Comparison of ENCODE assay signal across 12 cellular contexts in the genomic region with DNA sequence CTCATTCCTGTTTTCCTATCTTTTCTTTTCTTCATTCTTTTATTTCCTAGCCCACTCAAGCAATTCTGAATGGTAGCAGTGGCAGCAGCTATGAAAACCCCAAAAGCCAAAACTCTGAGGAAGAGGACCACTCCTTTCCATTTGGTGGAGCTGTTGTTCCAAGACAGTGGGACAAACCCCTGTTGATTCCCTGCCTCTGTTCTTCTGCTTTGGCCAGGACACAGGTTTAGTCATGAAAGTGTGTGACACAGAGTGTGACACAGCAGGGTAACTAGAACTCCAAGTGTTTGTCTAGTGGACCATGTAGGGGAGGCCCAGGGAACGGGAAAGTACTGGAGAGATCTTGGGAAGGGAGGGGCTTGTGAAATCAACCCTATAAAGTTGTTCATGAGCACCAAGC.
DNase-seq lines count a peak whose midpoint lies in the region; ATAC-seq and TF ChIP-seq lines count a peak whose summit lies in the region.
"Had no signal": no experiment of that assay in that cellular context is flagged by ENCODE, and none has a peak within 500 bp of the region (broad histone marks: within the 10 kb centered on the region; RNA-seq: fewer than 3 reads in every experiment).

No MANE protein-coding gene starts in this region.

- no peak overlapping the region for H2BK5ac ChIP-seq in H9 (ENCODE audit: insufficient read length, low read length)

- H2AFZ ChIP-seq in H9 (ENCODE audit: low read length): no peak overlapping the region

- H3K9ac ChIP-seq in H9 (ENCODE audit: extremely low read depth, insufficient read length, low read length): no peak overlapping the region
- H3K9ac ChIP-seq: KMS-11 had no signal

- H3K4me1 ChIP-seq in A673 (ENCODE audit: insufficient read depth, low read length, poor library complexity, severe bottlenecking) (no peaks in the 10 kb centered on the region), H9 (ENCODE audit: insufficient read depth, low read length) (no peaks in the 10 kb centered on the region), testis (no peaks in the 10 kb centered on the region)
- H3K4me1 ChIP-seq: spleen had no signal

- H3K9me3 ChIP-seq in A673 (ENCODE audit: low read depth, low read length, poor library complexity, severe bottlenecking) (no peaks in the 10 kb centered on the region), H9 (ENCODE audit: control insufficient read depth, low read depth, low read length) (no peaks in the 10 kb centered on the region), testis (no peaks in the 10 kb centered on the region)
- H3K9me3 ChIP-seq: spleen, thoracic aorta had no signal

- H3K36me3 ChIP-seq in A673 (ENCODE audit: insufficient read depth, low read length, poor library complexity, severe bottlenecking) (no peaks in the 10 kb centered on the region), testis (ENCODE audit: low read depth, missing control alignments) (no peaks in the 10 kb centered on the region)
- H3K36me3 ChIP-seq: spleen, thoracic aorta had no signal

- H3K36me3 Mint-ChIP-seq in H9 (ENCODE audit: insufficient read depth in 1 of 3, low read depth in 3 of 3) (no peaks in the 10 kb centered on the region), natural killer cell (no peaks in the 10 kb centered on the region)
- H3K36me3 Mint-ChIP-seq in activated T-cell treated with anti-CD3 and anti-CD28 coated beads, Interleukin-2, amount 50 U/mL, for 72 hours (ENCODE audit: insufficient read depth in 2 of 2): no peaks in the 10 kb centered on the region

- DNase-seq in A673 (ENCODE audit: low spot score): peak; percentile 44
- peak; percentile 43 for DNase-seq in H9
- peak; percentile 30 for DNase-seq in NCI-H446 treated with DMSO at 0.1 percent for 48 hours (lab: John Stamatoyannopoulos, UW)
- DNase-seq in fibroblast of gingiva (ENCODE audit: low read depth): peak; percentile 3
- no peak for DNase-seq in activated T-cell treated with anti-CD3 and anti-CD28 coated beads, Interleukin-2, amount 50 U/mL, for 1 hour
- no peak for DNase-seq in testis
- DNase-seq in natural killer cell: no peak
- no peak for DNase-seq in activated T-cell treated with anti-CD3 and anti-CD28 coated beads, Interleukin-2, amount 50 U/mL, for 72 hours
- DNase-seq: activated B cell treated with CpG ODN at 0.5 μM for 24 hours, spleen had no signal

- no peaks in the 10 kb centered on the region for H3K79me1 ChIP-seq in H9 (ENCODE audit: insufficient read depth, low read depth, low read length, poor library complexity, severe bottlenecking)

- no peak overlapping the region for H2BK12ac ChIP-seq in H9 (ENCODE audit: insufficient read length, low read depth, low read length)

- no peak overlapping the region for H3K4ac ChIP-seq in H9 (ENCODE audit: low read depth, low read length)

- H2AK5ac ChIP-seq in H9 (ENCODE audit: insufficient read length, low read length): no peak overlapping the region

- H2BK120ac ChIP-seq in H9 (ENCODE audit: low read depth, low read length, poor library complexity, severe bottlenecking): no peak overlapping the region

- H3K79me2 ChIP-seq in H9 (ENCODE audit: insufficient read depth, low read length): no peaks in the 10 kb centered on the region

- no peak for TF ChIP-seq POLR2A in testis (IDR thresholded peaks at IDR 0.05)

- H2BK20ac ChIP-seq in H9 (ENCODE audit: low read depth, low read length, poor library complexity, severe bottlenecking): no peak overlapping the region

- H4K8ac ChIP-seq in H9 (replicated peaks; ENCODE audit: insufficient read length, low read depth, low read length): no peak overlapping the region

- CTCF ChIA-PET in A673 (lab: Charles Lee): interaction anchor here (1.0 kb wide), 1 partner anchor 269 kb away, joined by 8 read pairs; no protein-coding TSS in a partner anchor

- H3K27me3 Mint-ChIP-seq in H9 (ENCODE audit: low read depth): peaks cover 20% of the 10 kb centered on the region
- peaks cover 0 to 18% of the 10 kb centered on the region in 2 donors for H3K27me3 Mint-ChIP-seq in natural killer cell (ENCODE audit: low read depth in 2 of 2)
- H3K27me3 Mint-ChIP-seq in activated T-cell treated with anti-CD3 and anti-CD28 coated beads, Interleukin-2, amount 50 U/mL, for 72 hours (ENCODE audit: low read depth): peaks cover 36% of the 10 kb centered on the region

- H3K9me3 Mint-ChIP-seq in H9: no peaks in the 10 kb centered on the region
- H3K9me3 Mint-ChIP-seq in natural killer cell: peaks cover 3% of the 10 kb centered on the region in 2 donors
- no peaks in the 10 kb centered on the region for H3K9me3 Mint-ChIP-seq in activated T-cell treated with anti-CD3 and anti-CD28 coated beads, Interleukin-2, amount 50 U/mL, for 72 hours
- H3K9me3 Mint-ChIP-seq: activated B cell treated with CpG ODN at 0.5 μM for 24 hours had no signal

- no peak overlapping the region for H4K91ac ChIP-seq in H9 (ENCODE audit: insufficient read length, low read depth, low read length)

- TF ChIP-seq CTCF in A673 (conservative IDR thresholded peaks at IDR 0.05; ENCODE audit: low read depth, low read length) (peak; percentile 45), H9 (conservative IDR thresholded peaks at IDR 0.05) (peak; percentile 72), testis (IDR thresholded peaks at IDR 0.05) (no peak), natural killer cell (IDR thresholded peaks at IDR 0.05) (no peak)

- H3K27ac ChIP-seq in A673 (ENCODE audit: low read depth, low read length, poor library complexity, severe bottlenecking) (no peak overlapping the region), H9 (ENCODE audit: insufficient read length, low read depth, low read length) (no peak overlapping the region), testis (no peak overlapping the region)
- H3K27ac ChIP-seq: KMS-11, spleen, thoracic aorta had no signal

- no peak overlapping the region for H2BK15ac ChIP-seq in H9 (ENCODE audit: low read depth, low read length)

- no peak overlapping the region for H3K4me3 Mint-ChIP-seq in H9
- no peak overlapping the region for H3K4me3 Mint-ChIP-seq in natural killer cell
- no peak overlapping the region for H3K4me3 Mint-ChIP-seq in activated T-cell treated with anti-CD3 and anti-CD28 coated beads, Interleukin-2, amount 50 U/mL, for 72 hours
- H3K4me3 Mint-ChIP-seq: activated B cell treated with CpG ODN at 0.5 μM for 24 hours had no signal

- H3T11ph ChIP-seq in H9 (ENCODE audit: low read length): no peak overlapping the region

- no peak overlapping the region for H3K27ac Mint-ChIP-seq in H9
- H3K27ac Mint-ChIP-seq in natural killer cell: no peak overlapping the region
- no peak overlapping the region for H3K27ac Mint-ChIP-seq in activated T-cell treated with anti-CD3 and anti-CD28 coated beads, Interleukin-2, amount 50 U/mL, for 72 hours
- H3K27ac Mint-ChIP-seq: activated B cell treated with CpG ODN at 0.5 μM for 24 hours had no signal

- no peak overlapping the region for H3K14ac ChIP-seq in H9 (ENCODE audit: insufficient read depth, low read length)

- intact Hi-C loops in A673 (cut with micrococcal nuclease; ENCODE audit: unreplicated experiment): no loop called here
- intact Hi-C loops in testis (cut with DNase I; ENCODE audit: low total_unique reads): no loop called here
- intact Hi-C loops in natural killer cell (cut with micrococcal nuclease): no loop called here

- no peak for ATAC-seq in natural killer cell
- no peak for ATAC-seq in activated T-cell treated with anti-CD3 and anti-CD28 coated beads, Interleukin-2, amount 50 U/mL, for 72 hours (replicated peaks in 1 of 2)

- no peak overlapping the region for H3K4me3 ChIP-seq in A673 (ENCODE audit: low read depth, low read length, poor library complexity, severe bottlenecking)
- no peak overlapping the region for H3K4me3 ChIP-seq in testis
- H3K4me3 ChIP-seq: spleen, thoracic aorta had no signal

- H4K5ac ChIP-seq in H9 (ENCODE audit: insufficient read length, low read depth, low read length): no peak overlapping the region

- H3K23ac ChIP-seq in H9 (ENCODE audit: insufficient read length, low read depth, low read length): no peak overlapping the region

- no peak overlapping the region for H3K56ac ChIP-seq in H9 (ENCODE audit: insufficient read length, low read depth, low read length)

- H3K18ac ChIP-seq in H9 (ENCODE audit: insufficient read length, low read depth, low read length): no peak overlapping the region

- POLR2A ChIA-PET in A673 (lab: Charles Lee; ENCODE audit: low non-redundant PET): no interaction called here

- H3K4me1 Mint-ChIP-seq in H9 (peaks cover 0 to 3% of the 10 kb centered on the region in 2 experiments; a peak in 2 of 4 replicates), natural killer cell (no peaks in the 10 kb centered on the region)
- H3K4me1 Mint-ChIP-seq in activated T-cell treated with anti-CD3 and anti-CD28 coated beads, Interleukin-2, amount 50 U/mL, for 72 hours (ENCODE audit: low read depth): no peaks in the 10 kb centered on the region
- H3K4me1 Mint-ChIP-seq: activated B cell treated with CpG ODN at 0.5 μM for 24 hours had no signal

- peaks cover 55% of the 10 kb centered on the region for H3K27me3 ChIP-seq in A673 (replicated peaks; ENCODE audit: insufficient read depth, low read depth, low read length, poor library complexity)
- no peaks in the 10 kb centered on the region for H3K27me3 ChIP-seq in H9 (ENCODE audit: insufficient read depth, low read length)
- H3K27me3 ChIP-seq in testis: no peaks in the 10 kb centered on the region
- H3K27me3 ChIP-seq: spleen had no signal

- BruUV-seq in A673 (replicated peaks; lab: Mats Ljungman, UMichigan): no TSS peak

- no peak overlapping the region for H3K4me2 ChIP-seq in H9 (ENCODE audit: insufficient read depth, insufficient read length, low read length)
- H3K4me2 ChIP-seq: KMS-11 had no signal

- no peaks in the 10 kb centered on the region for H4K20me1 ChIP-seq in H9 (ENCODE audit: control insufficient read depth, insufficient read depth, insufficient read length)

- H3K23me2 ChIP-seq in H9 (ENCODE audit: insufficient read length, low read depth, low read length, poor library complexity, severe bottlenecking): no peaks in the 10 kb centered on the region

- no CpG with 5 or more reads among the region's 1 CpG for WGBS in H9 (ENCODE audit: extremely low coverage, insufficient read length, low lambda C conversion rate)
- 0% methylated on average over 1 of the region's 1 CpG for WGBS in testis, 2 donors

Comparison
In these comparisons a context has a peak if more than half of its experiments do, and no peak if none do; other contexts are left out.
1. DNase-seq: peak in A673 (single experiment), H9 (single experiment), NCI-H446 treated with DMSO at 0.1 percent for 48 hours (single experiment) and fibroblast of gingiva (single experiment); none in activated T-cell treated with anti-CD3 and anti-CD28 coated beads, Interleukin-2, amount 50 U/mL, for 1 hour (single experiment), testis (single experiment), natural killer cell (single experiment) and activated T-cell treated with anti-CD3 and anti-CD28 coated beads, Interleukin-2, amount 50 U/mL, for 72 hours (0 of 2).
2. CTCF ChIP-seq: peak in A673 (single experiment) and H9 (single experiment); none in testis (0 of 3) and natural killer cell (single experiment).